ENCODE assay signal across 8 cellular contexts in genomic region chr17:7403902-7404736, GRCh38. TPM values are rescaled to one million over a fixed set of nuclear protein-coding genes. Genes with fewer than 3 reads are reported as not detected.
A peak's percentile ranks its signal among the peaks of the same experiment; 100 is the strongest.
DNase-seq lines count a peak whose midpoint lies in the region; ATAC-seq and TF ChIP-seq lines count a peak whose summit lies in the region.

Gene TMEM256 (minus strand): TSS chr17:7404097. CDS start chr17:7404084, 13 bp downstream.

- ATAC-seq in effector memory CD8-positive, alpha-beta T cell (replicated peaks): peak; percentile 87

- no peaks in the 10 kb centered on the region for H3K9me3 ChIP-seq in CD8-positive, alpha-beta memory T cell (ENCODE audit: low read length)

- H3K27me3 Mint-ChIP-seq in CD8-positive, alpha-beta memory T cell: peaks cover 0 to 2% of the 10 kb centered on the region in 2 donors
- no peaks in the 10 kb centered on the region for H3K27me3 Mint-ChIP-seq in effector memory CD8-positive, alpha-beta T cell

- no peak for TF ChIP-seq CTCF in GM20000 (IDR thresholded peaks at IDR 0.05; ENCODE audit: extremely low read depth, missing control alignments)

- CTCF ChIA-PET in CD8-positive, alpha-beta memory T cell (lab: Charles Lee): interaction anchor here (0.6 to 2.2 kb wide), 9 partner anchors 16 to 283 kb away, joined by 3 to 20 read pairs (median 4); partner anchors contain the start of genes ACAP1, TMEM102 and TP53

- DNase-seq in CD8-positive, alpha-beta memory T cell: peak; percentile 91 to 97 (median 95)
- DNase-seq in GM20000 (ENCODE audit: low spot score) (peak; percentile 97), HT-29 (ENCODE audit: low spot score) (peak; percentile 95), NOMO-1 treated with DMSO at 0.1 percent for 48 hours (lab: John Stamatoyannopoulos, UW; ENCODE audit: unreplicated experiment) (peak; percentile 98), medulla oblongata (ENCODE audit: extremely low spot score) (peak; percentile 100)
- DNase-seq in activated CD8-positive, alpha-beta memory T cell treated with anti-CD3 and anti-CD28 coated beads for 4 hours (ENCODE audit: low read depth in 2 of 2): peak; percentile 89 to 93
- peak; percentile 88 to 91 (median 89) for DNase-seq in effector memory CD8-positive, alpha-beta T cell
- peak; percentile 90 for DNase-seq in stimulated activated CD8-positive, alpha-beta memory T cell treated with anti-CD3 and anti-CD28 coated beads, Interleukin-12 subunit alpha, Interleukin-12 subunit beta, amount 100 ng/mL, for 1 hour (ENCODE audit: low read depth)

- H3K4me1 Mint-ChIP-seq in CD8-positive, alpha-beta memory T cell: peaks cover 17 to 36% (median 21%) of the 10 kb centered on the region in 3 donors
- peaks cover 10 to 13% of the 10 kb centered on the region in 2 donors for H3K4me1 Mint-ChIP-seq in effector memory CD8-positive, alpha-beta T cell (ENCODE audit: low read depth in 2 of 2)

- no peaks in the 10 kb centered on the region for H3K27me3 ChIP-seq in CD8-positive, alpha-beta memory T cell (ENCODE audit: insufficient read depth, low read length, poor library complexity, severe bottlenecking)

- H3K4me3 Mint-ChIP-seq in CD8-positive, alpha-beta memory T cell: peak within 1 kb of the TSS; percentile 90 to 99 (median 97)
- H3K4me3 Mint-ChIP-seq in effector memory CD8-positive, alpha-beta T cell: peak within 1 kb of the TSS; percentile 91 to 95

- no peaks in the 10 kb centered on the region for H3K9me3 Mint-ChIP-seq in CD8-positive, alpha-beta memory T cell
- no peaks in the 10 kb centered on the region for H3K9me3 Mint-ChIP-seq in effector memory CD8-positive, alpha-beta T cell

- peaks cover 16% of the 10 kb centered on the region for H3K4me1 ChIP-seq in CD8-positive, alpha-beta memory T cell (ENCODE audit: insufficient read depth, low read length)

- peak within 1 kb of the TSS; percentile 90 for H3K4me3 ChIP-seq in CD8-positive, alpha-beta memory T cell (ENCODE audit: low read length)

- peak within 1 kb of the TSS; percentile 67 for H3K27ac ChIP-seq in CD8-positive, alpha-beta memory T cell (ENCODE audit: low read depth, low read length)

- POLR2A ChIA-PET in CD8-positive, alpha-beta memory T cell (lab: Charles Lee): interaction anchor here (0.5 to 1.6 kb wide), 15 partner anchors 10 to 925 kb away, joined by 3 to 16 read pairs (median 4); partner anchors contain the start of genes ACAP1, DVL2, PLSCR3 and TMEM102

- H3K36me3 ChIP-seq in CD8-positive, alpha-beta memory T cell (ENCODE audit: insufficient read depth, low read length): no peaks in the 10 kb centered on the region

- peaks cover 0 to 5% (median 0%) of the 10 kb centered on the region in 3 donors for H3K36me3 Mint-ChIP-seq in CD8-positive, alpha-beta memory T cell
- H3K36me3 Mint-ChIP-seq in effector memory CD8-positive, alpha-beta T cell (ENCODE audit: insufficient read depth): peaks cover 18% of the 10 kb centered on the region

- H3K27ac Mint-ChIP-seq in CD8-positive, alpha-beta memory T cell: peak within 1 kb of the TSS; percentile 83 to 99 (median 96)
- peak within 1 kb of the TSS; percentile 88 to 92 for H3K27ac Mint-ChIP-seq in effector memory CD8-positive, alpha-beta T cell

RNA-seq across cellular contexts. Expression of gene TMEM256, which starts in this region (rescaled TPM):
- total RNA-seq in CD8-positive, alpha-beta memory T cell: 10 to 100 TPM; 45.4 to 51.4 TPM
- 62.4 TPM for polyA plus RNA-seq in CD8-positive, alpha-beta memory T cell
- 84.6 and 111 TPM in 2 replicates for total RNA-seq in HT-29 (2014; rRNA removed; shearing (Covaris generic))

Comparison
In these comparisons a context has a peak if more than half of its experiments do, and no peak if none do; other contexts are left out.
1. Peak in every context shown above with its lines: DNase-seq, ATAC-seq, H3K4me3 ChIP-seq and H3K27ac ChIP-seq.